In genomic region chr5:56232538-56232937, GRCh38 we compare ENCODE assay signal across 30 cellular contexts. TPM values are rescaled to one million over a fixed set of nuclear protein-coding genes. Genes with fewer than 3 reads are reported as not detected.
"Had no signal": no experiment of that assay in that cellular context is flagged by ENCODE, and none has a peak within 500 bp of the region (broad histone marks: within the 10 kb centered on the region; RNA-seq: fewer than 3 reads in every experiment).

No MANE protein-coding gene starts in this region.

- ATAC-seq: activated CD8-positive, alpha-beta memory T cell treated with anti-CD3 and anti-CD28 coated beads, Interleukin-2, amount 10 ng/mL, durations not matched to agents 7 days and 5 days; activated T-cell treated with anti-CD3 and anti-CD28 coated beads, Interleukin-2, amount 50 U/mL, for 72 hours; activated T-helper 17 cell treated with anti-CD3 and anti-CD28 coated beads, Interleukin-2, amount 50 U/mL, for 72 hours; PC-3; Right ventricle myocardium inferior had no signal

- H3K9me3 ChIP-seq: MG63 had no signal

- FAIRE-seq: RCC 7860 had no signal

- H3K4me3 ChIP-seq: cardiac muscle cell, MG63 had no signal

- DNase-seq: activated CD4-positive, alpha-beta memory T cell treated with anti-CD3 and anti-CD28 coated beads, Interleukin-2, amount 10 ng/mL, durations not matched to agents 7 days and 5 days; activated CD4-positive, alpha-beta T cell treated with anti-CD3 and anti-CD28 coated beads for 1 hour; activated CD4-positive, alpha-beta T cell treated with anti-CD3 and anti-CD28 coated beads for 48 hours; activated CD4-positive, CD25-positive, alpha-beta regulatory T cell; activated CD8-positive, alpha-beta memory T cell treated with anti-CD3 and anti-CD28 coated beads for 24 hours; activated CD8-positive, alpha-beta memory T cell treated with anti-CD3 and anti-CD28 coated beads, Interleukin-2, amount 10 ng/mL, durations not matched to agents 7 days and 5 days; activated effector memory CD4-positive, alpha-beta T cell treated with anti-CD3 and anti-CD28 coated beads, Interleukin-2, amount 50 U/mL, for 16 hours; activated naive CD4-positive, alpha-beta T cell; activated naive CD4-positive, alpha-beta T cell treated with anti-CD3 and anti-CD28 coated beads, Interleukin-2, amount 50 U/mL, for 16 hours; activated naive CD8-positive, alpha-beta T cell treated with anti-CD3 and anti-CD28 coated beads for 36 hours; activated T-cell treated with anti-CD3 and anti-CD28 coated beads, Interleukin-2, amount 50 U/mL, for 1 hour; activated T-cell treated with anti-CD3 and anti-CD28 coated beads, Interleukin-2, amount 50 U/mL, for 72 hours; amniotic stem cell; aorta; Kasumi-1; KG1; MG63; NCI-H1048; NCI-H1436 treated with DMSO at 0.1 percent for 48 hours; NCI-H510A; NCI-H526; NK-92 treated with Interleukin-12 subunit alpha and Interleukin-12 subunit beta, amount 100 ng/mL, for 24 hours; PC-3; T1000; WERI-Rb-1 had no signal

- H3K27me3 ChIP-seq: cardiac muscle cell, MG63 had no signal

- H3K27ac ChIP-seq: cardiac muscle cell, RWPE1, WERI-Rb-1 had no signal

- H3K36me3 ChIP-seq: cardiac muscle cell, MG63, WERI-Rb-1 had no signal

RNA-seq across cellular contexts. Expression of gene ANKRD55, which starts 0.6 kb away (rescaled TPM):
- total RNA-seq: cardiac muscle cell, PC-3, Right ventricle myocardium inferior had no signal
- polyA plus RNA-seq: aorta had no signal
